In the genomic region with DNA sequence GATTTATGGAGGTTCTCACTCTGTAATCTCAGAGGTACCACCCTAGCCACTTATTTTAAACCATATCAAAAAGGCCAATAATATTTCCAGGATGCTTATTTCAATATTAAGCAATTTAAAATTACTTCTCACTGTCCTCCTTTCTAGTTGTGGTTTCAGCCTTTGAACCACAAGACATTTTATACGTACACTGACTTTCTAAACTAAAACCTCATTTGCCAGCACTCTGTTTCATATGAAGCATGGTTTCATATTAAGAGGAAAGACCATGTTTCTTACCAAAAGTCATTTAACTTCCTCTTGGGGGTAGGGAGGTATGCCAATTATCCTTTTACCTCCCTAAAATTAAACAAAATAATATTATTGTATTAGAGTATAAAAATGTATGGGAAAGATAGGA, we compare ENCODE assay signal across 21 cellular contexts.
"Had no signal": no experiment of that assay in that cellular context is flagged by ENCODE, and none has a peak within 500 bp of the region (broad histone marks: within the 10 kb centered on the region; RNA-seq: fewer than 3 reads in every experiment).

No MANE protein-coding gene starts in this region.

- H3K27me3 ChIP-seq: brain microvascular endothelial cell, cardiac muscle cell, SJSA1 had no signal

- H3K9me3 ChIP-seq: SJSA1 had no signal

- H3K27ac ChIP-seq: brain microvascular endothelial cell, cardiac muscle cell, SJSA1 had no signal

- H3K4me3 ChIP-seq: cardiac muscle cell, SJSA1 had no signal

- H3K36me3 ChIP-seq: brain microvascular endothelial cell, cardiac muscle cell, SJSA1 had no signal

- DNase-seq: activated CD4-positive, alpha-beta T cell treated with anti-CD3 and anti-CD28 coated beads for 4 hours; activated CD8-positive, alpha-beta memory T cell treated with anti-CD3 and anti-CD28 coated beads, Interleukin-2, amount 50 U/mL, for 4 hours; activated CD8-positive, alpha-beta T cell treated with anti-CD3 and anti-CD28 coated beads for 36 hours; activated gamma-delta T cell treated with Interleukin-2 at 50 U/mL for 16 hours; activated naive CD4-positive, alpha-beta T cell treated with anti-CD3 and anti-CD28 coated beads, Interleukin-2, amount 10 ng/mL, durations not matched to agents 7 days and 5 days; activated naive CD8-positive, alpha-beta T cell treated with anti-CD3 and anti-CD28 coated beads for 36 hours; activated T-cell treated with anti-CD3 and anti-CD28 coated beads, Interleukin-2, amount 50 U/mL, for 72 hours; brain microvascular endothelial cell; NCI-H1105; NCI-H1436; NCI-H187; NCI-H2081; NCI-H510A treated with DMSO at 0.1 percent for 48 hours; NCI-H69; PC-3; SHP77; SW 1271 had no signal

- H3K4me1 ChIP-seq: SJSA1 had no signal

- ATAC-seq: activated CD4-positive, CD25-positive, alpha-beta regulatory T cell treated with anti-CD3 and anti-CD28 coated beads, Interleukin-2, amount 50 U/mL, for 24 hours; activated CD8-positive, alpha-beta T cell treated with anti-CD3 and anti-CD28 coated beads for 36 hours; activated T-cell treated with anti-CD3 and anti-CD28 coated beads, Interleukin-2, amount 50 U/mL, for 72 hours; PC-3; SK-N-SH treated with all-trans-retinoic acid at 6 μM for 48 hours had no signal
